Comparison of ENCODE assay signal across 38 cellular contexts in genomic region chr4:45455217-45455616, GRCh38.
"Had no signal": no experiment of that assay in that cellular context is flagged by ENCODE, and none has a peak within 500 bp of the region (broad histone marks: within the 10 kb centered on the region; RNA-seq: fewer than 3 reads in every experiment).

No MANE protein-coding gene starts in this region.

- H3K27ac Mint-ChIP-seq: activated naive CD4-positive, alpha-beta T cell treated with anti-CD3 and anti-CD28 coated beads for 36 hours; activated naive CD4-positive, alpha-beta T cell treated with anti-CD3 and anti-CD28 coated beads, Interleukin-2, amount 10 ng/mL, durations not matched to agents 7 days and 5 days; activated naive CD4-positive, alpha-beta T cell treated with anti-CD3 and anti-CD28 coated beads, Interleukin-2, amount 50 U/mL, for 24 hours; activated naive CD4-positive, alpha-beta T cell treated with anti-CD3 and anti-CD28 coated beads, Interleukin-2, amount 50 U/mL, for 72 hours; activated naive CD8-positive, alpha-beta T cell; activated naive CD8-positive, alpha-beta T cell treated with anti-CD3 and anti-CD28 coated beads for 36 hours; activated naive CD8-positive, alpha-beta T cell treated with anti-CD3 and anti-CD28 coated beads, Interleukin-2, amount 10 ng/mL, durations not matched to agents 7 days and 5 days; activated naive CD8-positive, alpha-beta T cell treated with anti-CD3 and anti-CD28 coated beads, Interleukin-2, amount 50 U/mL, for 24 hours; activated T-cell treated with anti-CD3 and anti-CD28 coated beads, Interleukin-2, amount 50 U/mL, for 24 hours; activated T-cell treated with anti-CD3 and anti-CD28 coated beads, Interleukin-2, amount 50 U/mL, for 72 hours; activated T-helper 1 cell treated with anti-CD3 and anti-CD28 coated beads, Interleukin-12 subunit alpha, Interleukin-12 subunit beta, Interleukin-2, Interleukin-4 antibody, amounts not matched to agents 30 ng/mL and 10 ng/mL and 1 ng/mL, durations not matched to agents 14 hours and 24 hours and 36 hours; activated T-helper 17 cell treated with anti-CD3 and anti-CD28 coated beads, Interleukin-2, amount 50 U/mL, for 72 hours; activated T-helper 2 cell treated with anti-CD3 and anti-CD28 coated beads, Interferon-gamma antibody, Interleukin-2, Interleukin-4, amounts not matched to agents 10 μg/mL and 5 μg/mL and 100 μg/mL, durations not matched to agents 14 hours and 24 hours and 36 hours; brain had no signal

- H3K36me3 ChIP-seq: adrenal gland, ascending aorta, brain microvascular endothelial cell, breast epithelium, cardiac muscle cell had no signal

- H3K27me3 ChIP-seq: adrenal gland, ascending aorta, body of pancreas, brain microvascular endothelial cell, breast epithelium, cardiac muscle cell had no signal

- H3K36me3 Mint-ChIP-seq: activated naive CD4-positive, alpha-beta T cell treated with anti-CD3 and anti-CD28 coated beads, Interleukin-2, amount 10 ng/mL, durations not matched to agents 7 days and 5 days; activated naive CD4-positive, alpha-beta T cell treated with anti-CD3 and anti-CD28 coated beads, Interleukin-2, amount 50 U/mL, for 24 hours; activated naive CD4-positive, alpha-beta T cell treated with anti-CD3 and anti-CD28 coated beads, Interleukin-2, amount 50 U/mL, for 72 hours; activated naive CD8-positive, alpha-beta T cell; activated naive CD8-positive, alpha-beta T cell treated with anti-CD3 and anti-CD28 coated beads for 36 hours; activated naive CD8-positive, alpha-beta T cell treated with anti-CD3 and anti-CD28 coated beads, Interleukin-2, amount 10 ng/mL, durations not matched to agents 7 days and 5 days; brain had no signal

- H3K4me1 Mint-ChIP-seq: activated naive CD4-positive, alpha-beta T cell treated with anti-CD3 and anti-CD28 coated beads, Interleukin-2, amount 10 ng/mL, durations not matched to agents 7 days and 5 days; activated naive CD4-positive, alpha-beta T cell treated with anti-CD3 and anti-CD28 coated beads, Interleukin-2, amount 50 U/mL, for 24 hours; activated naive CD8-positive, alpha-beta T cell treated with anti-CD3 and anti-CD28 coated beads for 36 hours; activated naive CD8-positive, alpha-beta T cell treated with anti-CD3 and anti-CD28 coated beads, Interleukin-2, amount 10 ng/mL, durations not matched to agents 7 days and 5 days; activated naive CD8-positive, alpha-beta T cell treated with anti-CD3 and anti-CD28 coated beads, Interleukin-2, amount 50 U/mL, for 24 hours; activated T-helper 17 cell treated with anti-CD3 and anti-CD28 coated beads, Interleukin-2, amount 50 U/mL, for 72 hours; brain; central memory CD8-positive, alpha-beta T cell had no signal

- H3K27me3 Mint-ChIP-seq: activated naive CD4-positive, alpha-beta T cell treated with anti-CD3 and anti-CD28 coated beads, Interleukin-2, amount 10 ng/mL, durations not matched to agents 7 days and 5 days; activated naive CD4-positive, alpha-beta T cell treated with anti-CD3 and anti-CD28 coated beads, Interleukin-2, amount 50 U/mL, for 24 hours; activated naive CD8-positive, alpha-beta T cell; activated naive CD8-positive, alpha-beta T cell treated with anti-CD3 and anti-CD28 coated beads for 36 hours; activated naive CD8-positive, alpha-beta T cell treated with anti-CD3 and anti-CD28 coated beads, Interleukin-2, amount 10 ng/mL, durations not matched to agents 7 days and 5 days; activated naive CD8-positive, alpha-beta T cell treated with anti-CD3 and anti-CD28 coated beads, Interleukin-2, amount 50 U/mL, for 24 hours; activated T-cell treated with anti-CD3 and anti-CD28 coated beads, Interleukin-2, amount 50 U/mL, for 24 hours; activated T-helper 17 cell treated with anti-CD3 and anti-CD28 coated beads, Interleukin-2, amount 50 U/mL, for 72 hours; brain; central memory CD8-positive, alpha-beta T cell had no signal

- H3K27ac ChIP-seq: adrenal gland, ascending aorta, body of pancreas, brain microvascular endothelial cell, breast epithelium, cardiac muscle cell had no signal

- H3K9me3 ChIP-seq: adrenal gland, ascending aorta, body of pancreas had no signal

- H3K9me3 Mint-ChIP-seq: activated naive CD4-positive, alpha-beta T cell treated with anti-CD3 and anti-CD28 coated beads for 36 hours; activated naive CD4-positive, alpha-beta T cell treated with anti-CD3 and anti-CD28 coated beads, Interleukin-2, amount 10 ng/mL, durations not matched to agents 7 days and 5 days; activated naive CD8-positive, alpha-beta T cell treated with anti-CD3 and anti-CD28 coated beads, Interleukin-2, amount 10 ng/mL, durations not matched to agents 7 days and 5 days; activated naive CD8-positive, alpha-beta T cell treated with anti-CD3 and anti-CD28 coated beads, Interleukin-2, amount 50 U/mL, for 24 hours; activated T-helper 1 cell treated with anti-CD3 and anti-CD28 coated beads, Interleukin-12 subunit alpha, Interleukin-12 subunit beta, Interleukin-2, Interleukin-4 antibody, amounts not matched to agents 30 ng/mL and 10 ng/mL and 1 ng/mL, durations not matched to agents 14 hours and 24 hours and 36 hours; activated T-helper 17 cell treated with anti-CD3 and anti-CD28 coated beads, Interleukin-2, amount 50 U/mL, for 72 hours had no signal

- DNase-seq: activated effector memory CD4-positive, alpha-beta T cell treated with anti-CD3 and anti-CD28 coated beads, Interleukin-2, amount 50 U/mL, for 16 hours; activated effector memory CD4-positive, alpha-beta T cell treated with Interleukin-2 at 50 U/mL for 16 hours; activated gamma-delta T cell; activated gamma-delta T cell treated with Interleukin-2 at 50 U/mL for 16 hours; activated naive CD4-positive, alpha-beta T cell; activated naive CD4-positive, alpha-beta T cell treated with anti-CD3 and anti-CD28 coated beads for 36 hours; activated naive CD4-positive, alpha-beta T cell treated with anti-CD3 and anti-CD28 coated beads, Interleukin-2, amount 10 ng/mL, durations not matched to agents 7 days and 5 days; activated naive CD4-positive, alpha-beta T cell treated with anti-CD3 and anti-CD28 coated beads, Interleukin-2, amount 50 U/mL, for 16 hours; activated naive CD4-positive, alpha-beta T cell treated with Interleukin-2 at 50 U/mL for 16 hours; activated naive CD8-positive, alpha-beta T cell treated with anti-CD3 and anti-CD28 coated beads for 36 hours; activated naive CD8-positive, alpha-beta T cell treated with anti-CD3 and anti-CD28 coated beads, Interleukin-2, amount 10 ng/mL, durations not matched to agents 7 days and 5 days; activated naive CD8-positive, alpha-beta T cell treated with anti-CD3 and anti-CD28 coated beads, Interleukin-2, amount 50 U/mL, for 24 hours; activated T-cell treated with anti-CD3 and anti-CD28 coated beads, Interleukin-2, amount 50 U/mL, for 1 hour; activated T-cell treated with anti-CD3 and anti-CD28 coated beads, Interleukin-2, amount 50 U/mL, for 24 hours; activated T-cell treated with anti-CD3 and anti-CD28 coated beads, Interleukin-2, amount 50 U/mL, for 4 hours; activated T-cell treated with anti-CD3 and anti-CD28 coated beads, Interleukin-2, amount 50 U/mL, for 48 hours; activated T-cell treated with anti-CD3 and anti-CD28 coated beads, Interleukin-2, amount 50 U/mL, for 72 hours; adrenal gland; amniotic stem cell; amygdala; anterior cingulate cortex; aorta; body of pancreas; brain microvascular endothelial cell; caudate nucleus; central memory CD4-positive, alpha-beta T cell; cerebellar nuclear complex had no signal

- H3K4me1 ChIP-seq: adrenal gland, ascending aorta, body of pancreas, breast epithelium had no signal

- H3K4me3 ChIP-seq: adrenal gland, ascending aorta, body of pancreas, breast epithelium, cardiac muscle cell had no signal

- H3K4me3 Mint-ChIP-seq: activated naive CD4-positive, alpha-beta T cell treated with anti-CD3 and anti-CD28 coated beads for 36 hours; activated naive CD4-positive, alpha-beta T cell treated with anti-CD3 and anti-CD28 coated beads, Interleukin-2, amount 10 ng/mL, durations not matched to agents 7 days and 5 days; activated naive CD4-positive, alpha-beta T cell treated with anti-CD3 and anti-CD28 coated beads, Interleukin-2, amount 50 U/mL, for 24 hours; activated naive CD8-positive, alpha-beta T cell; activated naive CD8-positive, alpha-beta T cell treated with anti-CD3 and anti-CD28 coated beads for 36 hours; activated naive CD8-positive, alpha-beta T cell treated with anti-CD3 and anti-CD28 coated beads, Interleukin-2, amount 10 ng/mL, durations not matched to agents 7 days and 5 days; activated naive CD8-positive, alpha-beta T cell treated with anti-CD3 and anti-CD28 coated beads, Interleukin-2, amount 50 U/mL, for 24 hours; activated T-cell treated with anti-CD3 and anti-CD28 coated beads, Interleukin-2, amount 50 U/mL, for 24 hours; activated T-cell treated with anti-CD3 and anti-CD28 coated beads, Interleukin-2, amount 50 U/mL, for 4 hours; activated T-cell treated with anti-CD3 and anti-CD28 coated beads, Interleukin-2, amount 50 U/mL, for 72 hours; activated T-helper 1 cell treated with anti-CD3 and anti-CD28 coated beads, Interleukin-12 subunit alpha, Interleukin-12 subunit beta, Interleukin-2, Interleukin-4 antibody, amounts not matched to agents 30 ng/mL and 10 ng/mL and 1 ng/mL, durations not matched to agents 14 hours and 24 hours and 36 hours; activated T-helper 17 cell treated with anti-CD3 and anti-CD28 coated beads, Interleukin-2, amount 50 U/mL, for 72 hours; brain; central memory CD8-positive, alpha-beta T cell had no signal

- ATAC-seq: activated naive CD4-positive, alpha-beta T cell treated with anti-CD3 and anti-CD28 coated beads, Interleukin-2, amount 50 U/mL, for 72 hours; activated naive CD8-positive, alpha-beta T cell treated with anti-CD3 and anti-CD28 coated beads, Interleukin-2, amount 50 U/mL, for 24 hours; activated T-cell treated with anti-CD3 and anti-CD28 coated beads, Interleukin-2, amount 50 U/mL, for 4 hours; activated T-cell treated with anti-CD3 and anti-CD28 coated beads, Interleukin-2, amount 50 U/mL, for 72 hours; activated T-helper 17 cell treated with anti-CD3 and anti-CD28 coated beads, Interleukin-2, amount 50 U/mL, for 72 hours; body of pancreas had no signal
